21 cellular contexts compared by ENCODE assay signal in genomic region chr12:26109343-26109841, GRCh38. TPM values are rescaled to one million over a fixed set of nuclear protein-coding genes. Genes with fewer than 3 reads are reported as not detected.
DNase-seq lines count a peak whose midpoint lies in the region; ATAC-seq, FAIRE-seq and TF ChIP-seq lines count a peak whose summit lies in the region.
"Had no signal": no experiment of that assay in that cellular context is flagged by ENCODE, and none has a peak within 500 bp of the region (broad histone marks: within the 10 kb centered on the region; RNA-seq: fewer than 3 reads in every experiment).

No MANE protein-coding gene starts in this region.

- peak; percentile 58 to 83 for DNase-seq in NCI-H524 (lab: John Stamatoyannopoulos, UW)
- DNase-seq in NCI-H524 treated with DMSO at 0.1 percent for 48 hours (lab: John Stamatoyannopoulos, UW), result no peak
- DNase-seq in bronchial epithelial cell (ENCODE audit: low read depth), result peak; percentile 34
- DNase-seq in mesothelial cell of epicardium (ENCODE audit: low spot score in 2 of 2, unreplicated experiment in 2 of 2), result no peak
- no peak for DNase-seq in left colon
- DNase-seq in stimulated activated CD4-positive, alpha-beta T cell treated with anti-CD3 and anti-CD28 coated beads, Interleukin-4, amount 100 ng/mL, for 1 hour, result no peak
- DNase-seq in NCI-H2107 (lab: John Stamatoyannopoulos, UW), result no peak
- DNase-seq: activated B cell treated with CpG ODN at 0.5 μM for 24 hours; activated CD8-positive, alpha-beta memory T cell treated with anti-CD3 and anti-CD28 coated beads, Interleukin-2, amount 50 U/mL, for 4 hours; activated naive CD8-positive, alpha-beta T cell treated with anti-CD3 and anti-CD28 coated beads, Interleukin-2, amount 10 ng/mL, durations not matched to agents 7 days and 5 days; Calu3; dermis blood vessel endothelial cell; foreskin keratinocyte; HFFc6; kidney; MV-4-11; naive B cell had no signal

- H3K27ac Mint-ChIP-seq in mesothelial cell of epicardium, result peak overlapping the region; percentile 89
- H3K27ac Mint-ChIP-seq: activated B cell treated with CpG ODN at 0.5 μM for 24 hours; activated naive CD8-positive, alpha-beta T cell treated with anti-CD3 and anti-CD28 coated beads, Interleukin-2, amount 10 ng/mL, durations not matched to agents 7 days and 5 days; HFFc6; naive B cell had no signal

- H3K36me3 Mint-ChIP-seq in mesothelial cell of epicardium, result no peaks in the 10 kb centered on the region
- H3K36me3 Mint-ChIP-seq: activated naive CD8-positive, alpha-beta T cell treated with anti-CD3 and anti-CD28 coated beads, Interleukin-2, amount 10 ng/mL, durations not matched to agents 7 days and 5 days; naive B cell had no signal

- H3K9me3 Mint-ChIP-seq in mesothelial cell of epicardium, result no peaks in the 10 kb centered on the region
- H3K9me3 Mint-ChIP-seq: activated B cell treated with CpG ODN at 0.5 μM for 24 hours; activated naive CD8-positive, alpha-beta T cell treated with anti-CD3 and anti-CD28 coated beads, Interleukin-2, amount 10 ng/mL, durations not matched to agents 7 days and 5 days; HFFc6; naive B cell had no signal

- H3K4me3 ChIP-seq in bronchial epithelial cell (ENCODE audit: low read depth, low read length) (no peak overlapping the region), thymus (ENCODE audit: low read length) (no peak overlapping the region)
- H3K4me3 ChIP-seq: SK-N-MC, smooth muscle cell, tibial nerve had no signal

- H3K27me3 ChIP-seq in bronchial epithelial cell (ENCODE audit: control insufficient read depth, insufficient read depth, low read length) (no peaks in the 10 kb centered on the region), thymus (ENCODE audit: control insufficient read depth, insufficient read depth) (no peaks in the 10 kb centered on the region)
- H3K27me3 ChIP-seq: foreskin keratinocyte, tibial nerve had no signal

- H3K36me3 ChIP-seq in bronchial epithelial cell (ENCODE audit: control insufficient read depth, insufficient read depth, low read length), result no peaks in the 10 kb centered on the region
- no peaks in the 10 kb centered on the region for H3K36me3 ChIP-seq in thymus (ENCODE audit: control insufficient read depth, insufficient read depth)
- H3K36me3 ChIP-seq: tibial nerve had no signal

- WGBS in thymus, result 93% methylated on average over 10 of the region's 10 CpGs

- H3K9me3 ChIP-seq in thymus (ENCODE audit: control insufficient read depth), result no peaks in the 10 kb centered on the region
- H3K9me3 ChIP-seq: tibial nerve had no signal

- peak overlapping the region; percentile 33 for H3K27ac ChIP-seq in thymus (ENCODE audit: low read depth)
- H3K27ac ChIP-seq: foreskin keratinocyte, SK-N-MC had no signal

- H3K27me3 Mint-ChIP-seq in mesothelial cell of epicardium (ENCODE audit: low read depth), result no peaks in the 10 kb centered on the region
- H3K27me3 Mint-ChIP-seq: activated B cell treated with CpG ODN at 0.5 μM for 24 hours, naive B cell had no signal

- TF ChIP-seq CTCF in bronchial epithelial cell (IDR thresholded peaks at IDR 0.05; ENCODE audit: insufficient read depth, low read length, severe bottlenecking) (no peak), mesothelial cell of epicardium (IDR thresholded peaks at IDR 0.05; ENCODE audit: unreplicated experiment) (no peak)

- no peak overlapping the region for H3K4me3 Mint-ChIP-seq in mesothelial cell of epicardium
- H3K4me3 Mint-ChIP-seq: activated B cell treated with CpG ODN at 0.5 μM for 24 hours; activated naive CD8-positive, alpha-beta T cell treated with anti-CD3 and anti-CD28 coated beads, Interleukin-2, amount 10 ng/mL, durations not matched to agents 7 days and 5 days; HFFc6; naive B cell had no signal

- H3K4me1 ChIP-seq in thymus (ENCODE audit: control insufficient read depth, insufficient read depth, low read length), result peaks cover 4% of the 10 kb centered on the region
- H3K4me1 ChIP-seq: foreskin keratinocyte had no signal

- intact Hi-C loops in left colon (cut with DNase I, micrococcal nuclease), result no loop called here

- peaks cover 71% of the 10 kb centered on the region for H3K4me1 Mint-ChIP-seq in mesothelial cell of epicardium

- ATAC-seq in left colon, result no peak
- ATAC-seq: foreskin keratinocyte had no signal

- no peak for FAIRE-seq in bronchial epithelial cell (lab: Jason Lieb, UNC)
- FAIRE-seq: kidney had no signal

RNA-seq across cellular contexts. Expression of gene BHLHE41, which starts 15.4 kb away (rescaled TPM):
- total RNA-seq in bronchial epithelial cell (2.1 TPM in 1 of 2 replicates, not detected in the other), mesothelial cell of epicardium (5.7 to 9.6 TPM (median 9.2 TPM) in 3 replicates), left colon (10 to 100 TPM; 35.4 to 48.4 TPM)
- polyA plus RNA-seq in thymus, result 9.8 TPM

Comparison
In these comparisons a context has a peak if more than half of its experiments do, and no peak if none do; other contexts are left out.
1. DNase-seq: peak in NCI-H524 (2 of 2) and bronchial epithelial cell (single experiment); none in NCI-H524 treated with DMSO at 0.1 percent for 48 hours (single experiment), mesothelial cell of epicardium (0 of 2), left colon (0 of 2), stimulated activated CD4-positive, alpha-beta T cell treated with anti-CD3 and anti-CD28 coated beads, Interleukin-4, amount 100 ng/mL, for 1 hour (single experiment) and NCI-H2107 (single experiment).